In the genomic region with DNA sequence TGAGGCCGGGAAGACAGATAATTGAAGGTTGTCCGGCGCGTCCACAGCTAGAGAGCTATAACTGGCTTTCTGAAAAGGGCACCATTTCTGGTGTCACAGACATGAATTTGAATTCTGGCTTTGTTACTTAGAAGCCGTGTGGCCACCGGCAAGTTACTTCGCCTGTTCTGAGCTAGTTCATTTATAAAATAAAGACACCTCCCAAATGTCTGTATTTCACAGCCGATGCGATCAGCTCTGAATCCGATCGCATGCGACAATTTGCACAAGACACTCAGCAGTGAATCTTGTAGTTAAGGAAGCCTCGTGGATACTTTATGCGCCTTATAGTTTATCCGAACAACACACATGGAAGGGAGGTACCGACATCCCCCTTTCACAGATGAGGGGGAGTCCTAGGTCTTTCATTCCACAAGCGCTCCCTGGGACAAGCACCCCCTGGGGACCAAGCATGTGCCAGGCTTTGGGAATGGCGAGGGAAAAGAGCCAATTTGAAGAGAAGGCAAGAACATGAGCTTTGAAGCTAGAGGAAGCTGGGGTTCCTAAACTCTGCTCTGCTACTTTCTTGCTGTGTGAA, we compare ENCODE assay signal across 9 cellular contexts. TPM values are rescaled to one million over a fixed set of nuclear protein-coding genes. Genes with fewer than 3 reads are reported as not detected.
DNase-seq lines count a peak whose midpoint lies in the region; ATAC-seq and TF ChIP-seq lines count a peak whose summit lies in the region.
"Had no signal": no experiment of that assay in that cellular context is flagged by ENCODE, and none has a peak within 500 bp of the region (broad histone marks: within the 10 kb centered on the region; RNA-seq: fewer than 3 reads in every experiment).

No MANE protein-coding gene starts in this region.

- H3K27me3 ChIP-seq in cardiac muscle cell (no peaks in the 10 kb centered on the region), gastroesophageal sphincter (no peaks in the 10 kb centered on the region), gastrocnemius medialis (no peaks in the 10 kb centered on the region)

- no peak for ATAC-seq in Right ventricle myocardium inferior
- no peak for ATAC-seq in gastroesophageal sphincter
- peak; percentile 1 to 6 for ATAC-seq in gastrocnemius medialis
- no peak for ATAC-seq in GM19395 (IDR thresholded peaks at IDR 0.05; ENCODE audit: unreplicated experiment)

- in situ Hi-C loops in gastrocnemius medialis (cut with MboI; ENCODE audit: low sequenced_read_pairs in 4 of 4) = no loop called here

- no peak for TF ChIP-seq EP300 in gastroesophageal sphincter (IDR thresholded peaks at IDR 0.05)

- H3K27ac ChIP-seq in cardiac muscle cell (peak overlapping the region; percentile 100), gastroesophageal sphincter (peak overlapping the region; percentile 94 to 98 (median 97)), gastrocnemius medialis (peak overlapping the region; percentile 88 to 90 (median 89))

- H3K4me1 ChIP-seq in cardiac muscle cell (ENCODE audit: low read depth) (peaks cover 53% of the 10 kb centered on the region), gastroesophageal sphincter (peaks cover 4 to 86% (median 14%) of the 10 kb centered on the region in 3 donors), gastrocnemius medialis (peaks cover 29 to 40% of the 10 kb centered on the region in 2 donors)

- H3K36me3 ChIP-seq in cardiac muscle cell (peaks cover 7% of the 10 kb centered on the region), gastroesophageal sphincter (peaks cover 0 to 11% of the 10 kb centered on the region in 2 donors), gastrocnemius medialis (no peaks in the 10 kb centered on the region)

- TF ChIP-seq CTCF in cardiac muscle cell (IDR thresholded peaks at IDR 0.05; ENCODE audit: low read depth, low read length) = no peak
- peak in 2 of 4 experiments; percentile 2 to 14 for TF ChIP-seq CTCF in gastroesophageal sphincter (IDR thresholded peaks at IDR 0.05)
- no peak for TF ChIP-seq CTCF in gastrocnemius medialis (IDR thresholded peaks at IDR 0.05 in 4 of 5, conservative IDR thresholded peaks at IDR 0.05 in 1 of 5)

- no peak for TF ChIP-seq POLR2A in gastroesophageal sphincter (IDR thresholded peaks at IDR 0.05)
- TF ChIP-seq POLR2A in gastrocnemius medialis (IDR thresholded peaks at IDR 0.05) = no peak

- H3K9me3 ChIP-seq in cardiac muscle cell (ENCODE audit: low read depth) (no peaks in the 10 kb centered on the region), gastroesophageal sphincter (no peaks in the 10 kb centered on the region), gastrocnemius medialis (no peaks in the 10 kb centered on the region)
- H3K9me3 ChIP-seq: mucosa of descending colon had no signal

- WGBS in gastroesophageal sphincter (ENCODE audit: low coverage in 1 of 2), 2 donors = 5 to 6% methylated on average over 6 to 16 of the region's 18 CpGs

- peak; percentile 26 to 58 for DNase-seq in cardiac muscle cell (ENCODE audit: low read depth in 1 of 2, low spot score in 1 of 2)
- DNase-seq in Right ventricle myocardium inferior (ENCODE audit: missing footprints) = no peak
- peak; percentile 50 for DNase-seq in UCSD-AML1 (lab: John Stamatoyannopoulos, UW; ENCODE audit: unreplicated experiment)
- DNase-seq in gastrocnemius medialis = peak in 1 of 2 donors; percentile 51
- no peak for DNase-seq in iPS-NIHi11 (ENCODE audit: low spot score)
- DNase-seq in HPDE6-E6E7 (ENCODE audit: extremely low spot score) = no peak

- intact Hi-C loops in Right ventricle myocardium inferior (cut with DNase I) = loop anchor here (2.0 to 10.0 kb wide), 2 partner anchors 23 to 359 kb away; partner anchors contain the start of gene CNR2
- intact Hi-C loops in gastrocnemius medialis (cut with DNase I; ENCODE audit: low total_unique reads) = loop anchor here (5.0 to 10.0 kb wide), 2 partner anchors 73 to 211 kb away; partner anchors contain the start of genes ASAP3 and HNRNPR

- peak overlapping the region; percentile 4 for H3K4me3 ChIP-seq in cardiac muscle cell
- H3K4me3 ChIP-seq in gastroesophageal sphincter = peak overlapping the region; percentile 43 to 88
- H3K4me3 ChIP-seq in gastrocnemius medialis = peak overlapping the region; percentile 54 to 89 (median 70)

RNA-seq across cellular contexts. Expression of gene ID3, which starts 4.0 kb away (rescaled TPM):
- total RNA-seq in cardiac muscle cell (698 and 784 TPM in 2 replicates), Right ventricle myocardium inferior (90.3 TPM), gastroesophageal sphincter (100 to 1,000 TPM; 144 to 270 (median 221) TPM), gastrocnemius medialis (100 to 1,000 TPM in 1 of 4 donors, 10 to 100 TPM in 3; 67.9 to 124 (median 83.0) TPM)
- 703 and 1,027 TPM in 2 replicates for polyA plus RNA-seq in cardiac muscle cell

RNA-seq across cellular contexts. Expression of gene E2F2, which starts 24.3 kb away (rescaled TPM):
- total RNA-seq in cardiac muscle cell = 2.1 and 2.5 TPM in 2 replicates
- 2.2 and 2.7 TPM in 2 replicates for polyA plus RNA-seq in cardiac muscle cell
- 0.76 TPM for total RNA-seq in Right ventricle myocardium inferior
- total RNA-seq in gastroesophageal sphincter = under 1 TPM in 2 of 4 donors, not detected in 2; 0.08 to 0.17 TPM
- total RNA-seq in gastrocnemius medialis = under 1 TPM in 1 of 4 donors, not detected in 3; 0.40 TPM

Comparison
In these comparisons a context has a peak if more than half of its experiments do, and no peak if none do; other contexts are left out.
1. DNase-seq: peak in cardiac muscle cell (2 of 2) and UCSD-AML1 (single experiment); none in Right ventricle myocardium inferior (single experiment), iPS-NIHi11 (single experiment) and HPDE6-E6E7 (single experiment).
2. H3K4me3 ChIP-seq: peak in every context shown above with its lines; median percentile 70 in gastrocnemius medialis; 66 in gastroesophageal sphincter; 4 in cardiac muscle cell.
3. ATAC-seq: peak in gastrocnemius medialis (2 of 2); none in Right ventricle myocardium inferior (single experiment), gastroesophageal sphincter (single experiment) and GM19395 (single experiment).
4. Peak in every context shown above with its lines, with median percentiles within 50 percentile points of each other: H3K27ac ChIP-seq.